ENCODE assay signal across 24 cellular contexts in genomic region chr5:156004754-156005153, GRCh38.
"Had no signal": no experiment of that assay in that cellular context is flagged by ENCODE, and none has a peak within 500 bp of the region (broad histone marks: within the 10 kb centered on the region; RNA-seq: fewer than 3 reads in every experiment).

No MANE protein-coding gene starts in this region.

- H3K4me2 ChIP-seq: KMS-11 had no signal

- H3K36me3 ChIP-seq: SJCRH30 had no signal

- H3K4me1 Mint-ChIP-seq: IgD-negative memory B cell had no signal

- H3K4me3 Mint-ChIP-seq: IgD-negative memory B cell had no signal

- H3K27ac Mint-ChIP-seq: IgD-negative memory B cell had no signal

- H3K36me3 Mint-ChIP-seq: IgD-negative memory B cell had no signal

- H3K9ac ChIP-seq: KMS-11 had no signal

- DNase-seq: Kasumi-1, MM.1S, NCI-H1092 treated with DMSO at 0.1 percent for 48 hours, NCI-H1436, NCI-H187, NCI-H2029, NCI-H2081 treated with DMSO at 0.1 percent for 48 hours, NCI-H2171, NCI-H226, NCI-H446, NCI-H510A, NCI-H524 treated with DMSO at 0.1 percent for 48 hours, NCI-H69, NCI-H774, RPMI8226, SHP77 treated with DMSO at 0.1 percent for 48 hours, SJCRH30 had no signal

- H3K4me3 ChIP-seq: K562, SJCRH30 had no signal

- H3K9me3 Mint-ChIP-seq: IgD-negative memory B cell had no signal

- H3K27ac ChIP-seq: HL-60, KMS-11, SJCRH30 had no signal

- H3K9me3 ChIP-seq: SJCRH30 had no signal

- H3K27me3 Mint-ChIP-seq: IgD-negative memory B cell had no signal

- FAIRE-seq: HTR-8/SVneo, K562, RCC 7860 had no signal

- H3K4me1 ChIP-seq: SJCRH30 had no signal

- ATAC-seq: K562, SK-N-SH treated with all-trans-retinoic acid at 6 μM for 48 hours had no signal
